Comparison of ENCODE assay signal across 13 cellular contexts in genomic region chr12:203074-203461, GRCh38. TPM values are rescaled to one million over a fixed set of nuclear protein-coding genes. Genes with fewer than 3 reads are reported as not detected.
DNase-seq lines count a peak whose midpoint lies in the region; ATAC-seq and TF ChIP-seq lines count a peak whose summit lies in the region.
"Had no signal": no experiment of that assay in that cellular context is flagged by ENCODE, and none has a peak within 500 bp of the region (broad histone marks: within the 10 kb centered on the region; RNA-seq: fewer than 3 reads in every experiment).

No MANE protein-coding gene starts in this region.

- TF ChIP-seq POLR2A in breast epithelium (IDR thresholded peaks at IDR 0.05) (no peak), gastroesophageal sphincter (IDR thresholded peaks at IDR 0.05) (no peak)

- H3K4me1 ChIP-seq in breast epithelium, result no peaks in the 10 kb centered on the region
- peaks cover 0 to 14% (median 4%) of the 10 kb centered on the region in 3 donors for H3K4me1 ChIP-seq in gastroesophageal sphincter
- peaks cover 21% of the 10 kb centered on the region for H3K4me1 ChIP-seq in parathyroid adenoma
- no peaks in the 10 kb centered on the region for H3K4me1 ChIP-seq in urinary bladder (ENCODE audit: insufficient read depth)

- intact Hi-C loops in breast epithelium (cut with DNase I; ENCODE audit: low total_unique reads) (no loop called here), MCF 10A (cut with micrococcal nuclease) (no loop called here)
- intact Hi-C loops in activated T-helper 2 cell treated with anti-CD3 and anti-CD28 coated beads, Interferon-gamma antibody, Interleukin-2, Interleukin-4, amounts not matched to agents 10 μg/mL and 5 μg/mL and 100 μg/mL, durations not matched to agents 14 hours and 24 hours and 36 hours (cut with micrococcal nuclease), result no loop called here

- no peak overlapping the region for H3K4me3 Mint-ChIP-seq in MCF 10A (ENCODE audit: unreplicated experiment)
- no peak overlapping the region for H3K4me3 Mint-ChIP-seq in activated T-helper 2 cell treated with anti-CD3 and anti-CD28 coated beads, Interferon-gamma antibody, Interleukin-2, Interleukin-4, amounts not matched to agents 10 μg/mL and 5 μg/mL and 100 μg/mL, durations not matched to agents 14 hours and 24 hours and 36 hours (ENCODE audit: low read depth)
- H3K4me3 Mint-ChIP-seq: activated CD4-positive, alpha-beta memory T cell treated with anti-CD3 and anti-CD28 coated beads for 36 hours; T-helper 2 cell treated with Interferon-gamma antibody and Interleukin-4, amounts not matched to agents 5 μg/mL and 100 μg/mL, for 36 hours had no signal

- no peak overlapping the region for H3K27ac Mint-ChIP-seq in MCF 10A (ENCODE audit: low read depth, unreplicated experiment)
- H3K27ac Mint-ChIP-seq in activated T-helper 2 cell treated with anti-CD3 and anti-CD28 coated beads, Interferon-gamma antibody, Interleukin-2, Interleukin-4, amounts not matched to agents 10 μg/mL and 5 μg/mL and 100 μg/mL, durations not matched to agents 14 hours and 24 hours and 36 hours, result no peak overlapping the region
- H3K27ac Mint-ChIP-seq: activated CD4-positive, alpha-beta memory T cell treated with anti-CD3 and anti-CD28 coated beads for 36 hours; stimulated activated naive CD8-positive, alpha-beta T cell treated with anti-CD3 and anti-CD28 coated beads, Interleukin-15, Interleukin-2, amounts not matched to agents 100 ng/mL and 50 ng/mL, for 24 hours; T-helper 2 cell treated with Interferon-gamma antibody and Interleukin-4, amounts not matched to agents 5 μg/mL and 100 μg/mL, for 36 hours had no signal

- H3K36me3 ChIP-seq in breast epithelium, result no peaks in the 10 kb centered on the region
- no peaks in the 10 kb centered on the region for H3K36me3 ChIP-seq in gastroesophageal sphincter
- H3K36me3 ChIP-seq in parathyroid adenoma (ENCODE audit: control insufficient read depth, insufficient read depth, low read length), result no peaks in the 10 kb centered on the region
- H3K36me3 ChIP-seq in urinary bladder (ENCODE audit: insufficient read depth), result no peaks in the 10 kb centered on the region

- CTCF ChIA-PET in MCF 10A (lab: Yijun Ruan, JAX), result no interaction called here

- H3K9ac ChIP-seq in parathyroid adenoma, result no peak overlapping the region

- H3K27me3 ChIP-seq in breast epithelium (no peaks in the 10 kb centered on the region), gastroesophageal sphincter (peaks cover 86% of the 10 kb centered on the region), parathyroid adenoma (ENCODE audit: control insufficient read depth, insufficient read depth, low read length) (no peaks in the 10 kb centered on the region)

- no peak for TF ChIP-seq EP300 in gastroesophageal sphincter (IDR thresholded peaks at IDR 0.05)

- no peaks in the 10 kb centered on the region for H3K9me3 ChIP-seq in breast epithelium
- H3K9me3 ChIP-seq in gastroesophageal sphincter, result no peaks in the 10 kb centered on the region
- no peaks in the 10 kb centered on the region for H3K9me3 ChIP-seq in parathyroid adenoma (ENCODE audit: control insufficient read depth, low read length)

- H3K4me3 ChIP-seq in breast epithelium (peak overlapping the region; percentile 48 to 74 (median 59)), gastroesophageal sphincter (peak overlapping the region; percentile 30 to 58), parathyroid adenoma (ENCODE audit: low read depth, low read length) (peak overlapping the region; percentile 43), urinary bladder (ENCODE audit: low read depth, low read length) (peak overlapping the region; percentile 54)

- peaks cover 78% of the 10 kb centered on the region for H3K27me3 Mint-ChIP-seq in MCF 10A (ENCODE audit: insufficient read depth, unreplicated experiment)
- H3K27me3 Mint-ChIP-seq in activated T-helper 2 cell treated with anti-CD3 and anti-CD28 coated beads, Interferon-gamma antibody, Interleukin-2, Interleukin-4, amounts not matched to agents 10 μg/mL and 5 μg/mL and 100 μg/mL, durations not matched to agents 14 hours and 24 hours and 36 hours (ENCODE audit: low read depth), result peaks cover 33% of the 10 kb centered on the region

- ATAC-seq in gastroesophageal sphincter (no peak), GM18519 (IDR thresholded peaks at IDR 0.05; ENCODE audit: low FRiP score, unreplicated experiment) (no peak)
- ATAC-seq: Panc1 had no signal

- H3K9me3 Mint-ChIP-seq in MCF 10A (ENCODE audit: unreplicated experiment), result no peaks in the 10 kb centered on the region
- H3K9me3 Mint-ChIP-seq in activated T-helper 2 cell treated with anti-CD3 and anti-CD28 coated beads, Interferon-gamma antibody, Interleukin-2, Interleukin-4, amounts not matched to agents 10 μg/mL and 5 μg/mL and 100 μg/mL, durations not matched to agents 14 hours and 24 hours and 36 hours, result no peaks in the 10 kb centered on the region
- H3K9me3 Mint-ChIP-seq: activated CD4-positive, alpha-beta memory T cell treated with anti-CD3 and anti-CD28 coated beads for 36 hours; stimulated activated naive CD8-positive, alpha-beta T cell treated with anti-CD3 and anti-CD28 coated beads, Interleukin-15, Interleukin-2, amounts not matched to agents 100 ng/mL and 50 ng/mL, for 24 hours; T-helper 2 cell treated with Interferon-gamma antibody and Interleukin-4, amounts not matched to agents 5 μg/mL and 100 μg/mL, for 36 hours had no signal

- TF ChIP-seq CTCF in breast epithelium (IDR thresholded peaks at IDR 0.05) (no peak), MCF 10A (IDR thresholded peaks at IDR 0.05; ENCODE audit: unreplicated experiment) (no peak), gastroesophageal sphincter (IDR thresholded peaks at IDR 0.05) (no peak), parathyroid adenoma (IDR thresholded peaks at IDR 0.05) (no peak)

- H3K4me1 Mint-ChIP-seq in MCF 10A (ENCODE audit: insufficient read depth, unreplicated experiment), result no peaks in the 10 kb centered on the region
- no peaks in the 10 kb centered on the region for H3K4me1 Mint-ChIP-seq in activated T-helper 2 cell treated with anti-CD3 and anti-CD28 coated beads, Interferon-gamma antibody, Interleukin-2, Interleukin-4, amounts not matched to agents 10 μg/mL and 5 μg/mL and 100 μg/mL, durations not matched to agents 14 hours and 24 hours and 36 hours (ENCODE audit: low read depth)

- H3K36me3 Mint-ChIP-seq in MCF 10A (ENCODE audit: insufficient read depth, unreplicated experiment), result peaks cover 6% of the 10 kb centered on the region
- no peaks in the 10 kb centered on the region for H3K36me3 Mint-ChIP-seq in activated T-helper 2 cell treated with anti-CD3 and anti-CD28 coated beads, Interferon-gamma antibody, Interleukin-2, Interleukin-4, amounts not matched to agents 10 μg/mL and 5 μg/mL and 100 μg/mL, durations not matched to agents 14 hours and 24 hours and 36 hours (ENCODE audit: low read depth)
- H3K36me3 Mint-ChIP-seq: activated CD4-positive, alpha-beta memory T cell treated with anti-CD3 and anti-CD28 coated beads for 36 hours had no signal

- H3K4me2 ChIP-seq in parathyroid adenoma (ENCODE audit: low read length), result peak overlapping the region; percentile 81

- no TSS peak for BruUV-seq in MCF 10A (replicated peaks; lab: Mats Ljungman, UMichigan)

- WGBS in gastroesophageal sphincter (ENCODE audit: low coverage in 1 of 2), 2 donors, result 90% methylated on average over 2 of the region's 16 CpGs; no CpG with 5 or more reads in 1 of the 2 donors
- 55% methylated on average over 16 of the region's 16 CpGs for WGBS in urinary bladder

- peak overlapping the region; percentile 92 for H2AFZ ChIP-seq in parathyroid adenoma

- POLR2A ChIA-PET in MCF 10A (lab: Yijun Ruan, JAX), result no interaction called here

- H3K79me2 ChIP-seq in parathyroid adenoma, result no peaks in the 10 kb centered on the region

- no peak for DNase-seq in breast epithelium (ENCODE audit: low spot score in 2 of 2)
- no peak for DNase-seq in MCF 10A (ENCODE audit: unreplicated experiment)
- DNase-seq in cortex of kidney (lab: John Stamatoyannopoulos, UW), result no peak
- DNase-seq in activated T-helper 2 cell treated with anti-CD3 and anti-CD28 coated beads, Interferon-gamma antibody, Interleukin-2, Interleukin-4, amounts not matched to agents 10 μg/mL and 5 μg/mL and 100 μg/mL, durations not matched to agents 14 hours and 24 hours and 36 hours (ENCODE audit: low spot score), result no peak
- DNase-seq: activated CD4-positive, alpha-beta memory T cell treated with anti-CD3 and anti-CD28 coated beads for 36 hours had no signal

- H3K27ac ChIP-seq in breast epithelium, result no peak overlapping the region
- H3K27ac ChIP-seq in gastroesophageal sphincter, result no peak overlapping the region
- H3K27ac ChIP-seq in parathyroid adenoma, result peak overlapping the region; percentile 21
- H3K27ac ChIP-seq in urinary bladder (ENCODE audit: low read depth), result no peak overlapping the region

RNA-seq across cellular contexts. Expression of gene SLC6A12, which starts 10.9 kb away (rescaled TPM):
- total RNA-seq in breast epithelium (1 to 10 TPM in 2 of 3 donors, under 1 TPM in 1; 0.33 to 2.1 (median 1.3) TPM), MCF 10A (2022) (not detected in 2 replicates), gastroesophageal sphincter (10 to 100 TPM in 1 of 4 donors, not detected in 3; 11.3 TPM), urinary bladder (0.21 TPM)
- 1.5 TPM for polyA plus RNA-seq in urinary bladder
- 0.37 TPM in 1 of 2 replicates, not detected in the other for total RNA-seq in activated T-helper 2 cell treated with anti-CD3 and anti-CD28 coated beads, Interferon-gamma antibody, Interleukin-2, Interleukin-4, amounts not matched to agents 10 μg/mL and 5 μg/mL and 100 μg/mL, durations not matched to agents 14 hours and 24 hours and 36 hours
- total RNA-seq: pulmonary artery endothelial cell had no signal

RNA-seq across cellular contexts. Expression of gene SLC6A13, which starts 59.6 kb away (rescaled TPM):
- total RNA-seq in breast epithelium, result 1 to 10 TPM in 1 of 3 donors, not detected in 2; 1.3 TPM
- 0.72 and 1.3 TPM in 2 replicates for total RNA-seq in MCF 10A (2022)
- not detected for total RNA-seq in gastroesophageal sphincter
- total RNA-seq in urinary bladder, result 0.53 TPM
- 0.06 TPM for polyA plus RNA-seq in urinary bladder
- total RNA-seq in activated T-helper 2 cell treated with anti-CD3 and anti-CD28 coated beads, Interferon-gamma antibody, Interleukin-2, Interleukin-4, amounts not matched to agents 10 μg/mL and 5 μg/mL and 100 μg/mL, durations not matched to agents 14 hours and 24 hours and 36 hours, result 0.18 and 0.21 TPM in 2 replicates
- total RNA-seq: pulmonary artery endothelial cell had no signal
